ENCODE assay signal across 8 cellular contexts in genomic region chr12:110585231-110585799, GRCh38. TPM values are rescaled to one million over a fixed set of nuclear protein-coding genes. Genes with fewer than 3 reads are reported as not detected.
DNase-seq lines count a peak whose midpoint lies in the region; ATAC-seq, FAIRE-seq and TF ChIP-seq lines count a peak whose summit lies in the region.

No MANE protein-coding gene starts in this region.

- peak overlapping the region; percentile 70 for H3K27ac Mint-ChIP-seq in dendritic cell treated with granulocyte-macrophage colony-stimulating factor and Interleukin-4, amounts not matched to agents 40 ng/mL and 50 ng/mL, for 4 days
- peak overlapping the region in 2 of 3 experiments; percentile 24 to 43 for H3K27ac Mint-ChIP-seq in nephron

- no peak overlapping the region for H3K4me3 Mint-ChIP-seq in dendritic cell treated with granulocyte-macrophage colony-stimulating factor and Interleukin-4, amounts not matched to agents 40 ng/mL and 50 ng/mL, for 4 days
- peak overlapping the region in 2 of 3 experiments; percentile 28 to 53 for H3K4me3 Mint-ChIP-seq in nephron

- H3K36me3 Mint-ChIP-seq in dendritic cell treated with granulocyte-macrophage colony-stimulating factor and Interleukin-4, amounts not matched to agents 40 ng/mL and 50 ng/mL, for 4 days (ENCODE audit: low read depth) = peaks cover 11% of the 10 kb centered on the region
- H3K36me3 Mint-ChIP-seq in nephron (ENCODE audit: low read depth) = peaks cover 5% of the 10 kb centered on the region

- intact Hi-C loops in dendritic cell treated with granulocyte-macrophage colony-stimulating factor and Interleukin-4, amounts not matched to agents 40 ng/mL and 50 ng/mL, for 4 days (cut with micrococcal nuclease) = no loop called here

- no peak for FAIRE-seq in GM19239 (lab: Jason Lieb, UNC)

- DNase-seq in CD1c-positive myeloid dendritic cell (ENCODE audit: extremely low spot score) = peak; percentile 69
- DNase-seq in NCI-H2107 treated with DMSO at 0.1 percent for 48 hours (lab: John Stamatoyannopoulos, UW; ENCODE audit: unreplicated experiment) = no peak
- DNase-seq in GM19239 (ENCODE audit: insufficient read length, low spot score) = no peak

- H3K9me3 Mint-ChIP-seq in dendritic cell treated with granulocyte-macrophage colony-stimulating factor and Interleukin-4, amounts not matched to agents 40 ng/mL and 50 ng/mL, for 4 days = no peaks in the 10 kb centered on the region
- H3K9me3 Mint-ChIP-seq in nephron = no peaks in the 10 kb centered on the region

- ATAC-seq in HG02973 (IDR thresholded peaks at IDR 0.05; ENCODE audit: unreplicated experiment) (no peak), GM21737 (IDR thresholded peaks at IDR 0.05; ENCODE audit: unreplicated experiment) (no peak)

- no peak for TF ChIP-seq CTCF in nephron (IDR thresholded peaks at IDR 0.05; ENCODE audit: unreplicated experiment in 3 of 3)

- no peaks in the 10 kb centered on the region for H3K27me3 Mint-ChIP-seq in dendritic cell treated with granulocyte-macrophage colony-stimulating factor and Interleukin-4, amounts not matched to agents 40 ng/mL and 50 ng/mL, for 4 days
- peaks cover 7% of the 10 kb centered on the region for H3K27me3 Mint-ChIP-seq in nephron (ENCODE audit: low read depth)

- peaks cover 51% of the 10 kb centered on the region for H3K4me1 Mint-ChIP-seq in dendritic cell treated with granulocyte-macrophage colony-stimulating factor and Interleukin-4, amounts not matched to agents 40 ng/mL and 50 ng/mL, for 4 days (ENCODE audit: low read depth)
- peaks cover 34% of the 10 kb centered on the region for H3K4me1 Mint-ChIP-seq in nephron

TF ChIP-seq in PFSK-1, 5 proteins besides CTCF, POLR2A, EP300 and RAD21:
- TF ChIP-seq SIN3A (IDR thresholded peaks at IDR 0.05; ENCODE audit: borderline replicate concordance, insufficient read depth, low read length) = no peak
- peak; percentile 16; the same call in 1 of the 2 replicates for TF ChIP-seq TAF1 (IDR thresholded peaks at IDR 0.05; ENCODE audit: borderline replicate concordance, insufficient read depth, low read length)

RNA-seq across cellular contexts. Expression of gene PPTC7, which starts 2.2 kb away (rescaled TPM):
- polyA plus RNA-seq in PFSK-1 (2012; ENCODE audit: insufficient read length, low read depth) = 8.9 TPM

RNA-seq across cellular contexts. Expression of gene TCTN1, which starts 28.6 kb away (rescaled TPM):
- polyA plus RNA-seq in PFSK-1 (2012; ENCODE audit: insufficient read length, low read depth) = 12.6 TPM
